Comparison of ENCODE assay signal across 10 cellular contexts in genomic region chr10:4243651-4244050, GRCh38.
DNase-seq lines count a peak whose midpoint lies in the region; ATAC-seq and TF ChIP-seq lines count a peak whose summit lies in the region.
"Had no signal": no experiment of that assay in that cellular context is flagged by ENCODE, and none has a peak within 500 bp of the region (broad histone marks: within the 10 kb centered on the region; RNA-seq: fewer than 3 reads in every experiment).

No MANE protein-coding gene starts in this region.

- no peaks in the 10 kb centered on the region for H3K36me3 ChIP-seq in DND-41 (ENCODE audit: insufficient read depth, low read length)
- no peaks in the 10 kb centered on the region for H3K36me3 ChIP-seq in PC-3 (ENCODE audit: low read depth, low read length)
- H3K36me3 ChIP-seq in ovary, result no peaks in the 10 kb centered on the region
- H3K36me3 ChIP-seq: right lobe of liver had no signal

- intact Hi-C loops in PC-3 (cut with micrococcal nuclease) (loop anchor here (10.0 kb wide), 1 partner anchor 49 kb away; no protein-coding TSS in a partner anchor), ovary (cut with DNase I) (no loop called here)

- POLR2A ChIA-PET in PC-3 (lab: Charles Lee; ENCODE audit: unreplicated experiment), result interaction anchor here (0.6 kb wide), 1 partner anchor 12 kb away, joined by 3 read pairs; no protein-coding TSS in a partner anchor

- no peak overlapping the region for H3K9ac ChIP-seq in DND-41 (ENCODE audit: low read depth, low read length)
- H3K9ac ChIP-seq in PC-3 (ENCODE audit: low read length), result peak overlapping the region; percentile 89

- peaks cover 39% of the 10 kb centered on the region for H3K4me1 ChIP-seq in DND-41 (ENCODE audit: insufficient read depth, low read length)
- H3K4me1 ChIP-seq in PC-3 (ENCODE audit: insufficient read depth, low read length), result peaks cover 46% of the 10 kb centered on the region
- H3K4me1 ChIP-seq in ovary (ENCODE audit: insufficient read depth), result peaks cover 5% of the 10 kb centered on the region
- H3K4me1 ChIP-seq: right lobe of liver had no signal

- CTCF ChIA-PET in PC-3 (lab: Charles Lee), result no interaction called here

- no peaks in the 10 kb centered on the region for H3K9me3 ChIP-seq in DND-41 (ENCODE audit: insufficient read depth, low read length, severe bottlenecking)
- H3K9me3 ChIP-seq in PC-3 (ENCODE audit: low read length), result no peaks in the 10 kb centered on the region
- H3K9me3 ChIP-seq in ovary, result no peaks in the 10 kb centered on the region
- H3K9me3 ChIP-seq: right lobe of liver had no signal

- no peaks in the 10 kb centered on the region for H3K9me2 ChIP-seq in PC-3 (replicated peaks; ENCODE audit: low read length)

- H3K4me3 ChIP-seq in DND-41 (ENCODE audit: low read depth in 1 of 2, low read length in 2 of 2) (no peak overlapping the region), PC-3 (ENCODE audit: low read length) (peak overlapping the region; percentile 60), epithelial cell of esophagus (ENCODE audit: low read length) (no peak overlapping the region), ovary (peak overlapping the region; percentile 27)
- H3K4me3 ChIP-seq: right lobe of liver had no signal

- no peak for TF ChIP-seq POLR2A in ovary (IDR thresholded peaks at IDR 0.05)

- 10 to 24% (median 15%) methylated on average over 1 of the region's 1 CpG for WGBS in ovary, 3 donors

- 0 out of 2 replicates have a peak overlapping the region, but pooled peaks have one; percentile 65 for H3K4me2 ChIP-seq in DND-41 (ENCODE audit: insufficient read depth, low read length)
- H3K4me2 ChIP-seq in PC-3 (ENCODE audit: low read length), result peak overlapping the region; percentile 83

- no TSS peak for BruUV-seq in PC-3 (replicated peaks; lab: Mats Ljungman, UMichigan)

- H2AFZ ChIP-seq in DND-41 (ENCODE audit: low read depth, low read length) (no peak overlapping the region), PC-3 (ENCODE audit: low read length) (no peak overlapping the region)

- H3K27ac ChIP-seq in DND-41 (ENCODE audit: low read length) (no peak overlapping the region), PC-3 (ENCODE audit: low read length) (peak overlapping the region; percentile 99), ovary (no peak overlapping the region)

- TF ChIP-seq CTCF in DND-41 (IDR thresholded peaks at IDR 0.05; ENCODE audit: borderline replicate concordance, extremely low read depth, low read length, poor library complexity, severe bottlenecking) (no peak), PC-3 (conservative IDR thresholded peaks at IDR 0.05; ENCODE audit: low read depth, low read length) (no peak), epithelial cell of esophagus (IDR thresholded peaks at IDR 0.05; ENCODE audit: insufficient read depth, low read depth, low read length, missing control alignments) (no peak), ovary (IDR thresholded peaks at IDR 0.05) (no peak), GM20000 (IDR thresholded peaks at IDR 0.05; ENCODE audit: extremely low read depth, missing control alignments) (no peak)

- TF ChIP-seq EP300 in ovary (IDR thresholded peaks at IDR 0.05), result no peak

- ATAC-seq in DND-41 (ENCODE audit: insufficient read depth, low read depth), result no peak
- peak; percentile 82 for ATAC-seq in PC-3
- no peak for ATAC-seq in HG03039 (IDR thresholded peaks at IDR 0.05; ENCODE audit: unreplicated experiment)
- ATAC-seq in GM18861 (IDR thresholded peaks at IDR 0.05; ENCODE audit: unreplicated experiment), result no peak

- DNase-seq in DND-41 (no peak), PC-3 (peak; percentile 83), epithelial cell of esophagus (ENCODE audit: low read depth) (peak; percentile 95), ovary (peak in 1 of 5 donors; percentile 34), DMS153 treated with DMSO at 0.1 percent for 48 hours (lab: John Stamatoyannopoulos, UW; ENCODE audit: unreplicated experiment) (no peak), GM20000 (ENCODE audit: low spot score) (no peak)
- DNase-seq: NCI-H1930, right lobe of liver had no signal

- no peaks in the 10 kb centered on the region for H3F3A ChIP-seq in PC-3 (ENCODE audit: low read length, unreplicated experiment)

- no peaks in the 10 kb centered on the region for H3K79me2 ChIP-seq in DND-41 (ENCODE audit: insufficient read depth, low read length)
- H3K79me2 ChIP-seq in PC-3 (ENCODE audit: low read length), result no peaks in the 10 kb centered on the region

- H3K27me3 ChIP-seq in DND-41 (ENCODE audit: insufficient read depth, low read length, poor library complexity) (no peaks in the 10 kb centered on the region), PC-3 (ENCODE audit: low read length) (no peaks in the 10 kb centered on the region), ovary (no peaks in the 10 kb centered on the region)
- H3K27me3 ChIP-seq: right lobe of liver had no signal

- H4K20me1 ChIP-seq in DND-41 (ENCODE audit: insufficient read depth, low read length) (no peaks in the 10 kb centered on the region), PC-3 (ENCODE audit: low read length) (no peaks in the 10 kb centered on the region)

Comparison
In these comparisons a context has a peak if more than half of its experiments do, and no peak if none do; other contexts are left out.
1. DNase-seq: peak in PC-3 (single experiment) and epithelial cell of esophagus (single experiment); none in DND-41 (single experiment), DMS153 treated with DMSO at 0.1 percent for 48 hours (single experiment) and GM20000 (single experiment).
2. H3K4me3 ChIP-seq: peak in PC-3 (single experiment) and ovary (single experiment); none in DND-41 (0 of 2) and epithelial cell of esophagus (single experiment).